ENCODE assay signal across 8 cellular contexts in the genomic region with DNA sequence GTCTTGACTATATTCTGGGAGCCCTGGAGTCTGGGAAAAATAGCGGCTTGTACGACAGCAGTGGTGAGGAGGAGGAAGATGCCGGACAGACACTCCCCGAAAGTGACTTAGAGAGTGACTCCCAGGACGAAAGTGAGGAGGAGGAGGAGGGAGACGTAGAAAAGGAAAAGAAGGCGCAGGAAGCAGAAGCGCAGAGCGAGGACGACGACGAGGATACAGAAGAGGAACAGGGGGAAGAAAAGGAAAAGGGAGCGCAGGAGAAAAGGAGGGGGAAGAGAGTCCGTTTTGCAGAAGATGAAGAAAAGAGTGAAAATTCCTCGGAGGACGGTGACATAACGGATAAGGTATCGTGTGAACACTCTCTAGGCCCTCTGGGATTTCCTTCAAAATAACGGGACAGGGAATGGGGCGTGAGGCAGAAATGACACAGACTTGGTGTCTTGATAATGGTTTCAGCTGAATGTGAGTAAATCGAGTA. TPM values are rescaled to one million over a fixed set of nuclear protein-coding genes. Genes with fewer than 3 reads are reported as not detected.
DNase-seq lines count a peak whose midpoint lies in the region; ATAC-seq and TF ChIP-seq lines count a peak whose summit lies in the region.

No MANE protein-coding gene starts in this region.

- no peak overlapping the region for H3K27ac ChIP-seq in left ventricle myocardium inferior (replicated peaks)
- peak overlapping the region in 1 of 2 donors; percentile 54 for H3K27ac ChIP-seq in tibial artery

- H3K27ac Mint-ChIP-seq in activated T-helper 2 cell treated with anti-CD3 and anti-CD28 coated beads, Interferon-gamma antibody, Interleukin-2, Interleukin-4, amounts not matched to agents 10 μg/mL and 5 μg/mL and 100 μg/mL, durations not matched to agents 14 hours and 24 hours and 36 hours, result peak overlapping the region; percentile 89

- H3K27me3 ChIP-seq in left ventricle myocardium inferior (ENCODE audit: low read depth), result peaks cover 15% of the 10 kb centered on the region
- no peaks in the 10 kb centered on the region for H3K27me3 ChIP-seq in kidney epithelial cell (ENCODE audit: control insufficient read depth, insufficient read depth, low read length)
- peaks cover 0 to 8% of the 10 kb centered on the region in 2 donors for H3K27me3 ChIP-seq in tibial artery

- H3K4me3 ChIP-seq in left ventricle myocardium inferior (peak overlapping the region; percentile 89), kidney epithelial cell (ENCODE audit: low read depth, low read length) (peak overlapping the region; percentile 75), tibial artery (peak overlapping the region; percentile 96 to 98)

- no peak for ATAC-seq in left ventricle myocardium superior
- ATAC-seq in HG03196 (IDR thresholded peaks at IDR 0.05; ENCODE audit: unreplicated experiment), result no peak
- no peak for ATAC-seq in HG03159 (IDR thresholded peaks at IDR 0.05; ENCODE audit: unreplicated experiment)

- no peaks in the 10 kb centered on the region for H3K9me3 Mint-ChIP-seq in activated T-helper 2 cell treated with anti-CD3 and anti-CD28 coated beads, Interferon-gamma antibody, Interleukin-2, Interleukin-4, amounts not matched to agents 10 μg/mL and 5 μg/mL and 100 μg/mL, durations not matched to agents 14 hours and 24 hours and 36 hours

- peaks cover 34% of the 10 kb centered on the region for H3K4me1 ChIP-seq in left ventricle myocardium inferior
- H3K4me1 ChIP-seq in tibial artery, result peaks cover 0 to 31% (median 24%) of the 10 kb centered on the region in 4 donors

- peaks cover 14% of the 10 kb centered on the region for H3K27me3 Mint-ChIP-seq in activated T-helper 2 cell treated with anti-CD3 and anti-CD28 coated beads, Interferon-gamma antibody, Interleukin-2, Interleukin-4, amounts not matched to agents 10 μg/mL and 5 μg/mL and 100 μg/mL, durations not matched to agents 14 hours and 24 hours and 36 hours (ENCODE audit: low read depth)

- TF ChIP-seq CTCF in left ventricle myocardium inferior (IDR thresholded peaks at IDR 0.05; ENCODE audit: borderline replicate concordance), result no peak
- no peak for TF ChIP-seq CTCF in kidney epithelial cell (IDR thresholded peaks at IDR 0.05; ENCODE audit: insufficient read depth, low read length, poor library complexity, severe bottlenecking)
- no peak for TF ChIP-seq CTCF in tibial artery (IDR thresholded peaks at IDR 0.05)

- H3K9me3 ChIP-seq in left ventricle myocardium inferior (replicated peaks) (no peaks in the 10 kb centered on the region), tibial artery (no peaks in the 10 kb centered on the region)

- H3K36me3 ChIP-seq in left ventricle myocardium inferior, result peaks cover 31% of the 10 kb centered on the region
- H3K36me3 ChIP-seq in kidney epithelial cell (ENCODE audit: control insufficient read depth, insufficient read depth, low read length), result no peaks in the 10 kb centered on the region
- H3K36me3 ChIP-seq in tibial artery, result peaks cover 31 to 33% (median 32%) of the 10 kb centered on the region in 3 donors

- peaks cover 24% of the 10 kb centered on the region for H3K4me1 Mint-ChIP-seq in activated T-helper 2 cell treated with anti-CD3 and anti-CD28 coated beads, Interferon-gamma antibody, Interleukin-2, Interleukin-4, amounts not matched to agents 10 μg/mL and 5 μg/mL and 100 μg/mL, durations not matched to agents 14 hours and 24 hours and 36 hours (ENCODE audit: low read depth)

- peaks cover 48% of the 10 kb centered on the region for H3K36me3 Mint-ChIP-seq in activated T-helper 2 cell treated with anti-CD3 and anti-CD28 coated beads, Interferon-gamma antibody, Interleukin-2, Interleukin-4, amounts not matched to agents 10 μg/mL and 5 μg/mL and 100 μg/mL, durations not matched to agents 14 hours and 24 hours and 36 hours (ENCODE audit: low read depth)

- peak overlapping the region; percentile 92 for H3K4me3 Mint-ChIP-seq in activated T-helper 2 cell treated with anti-CD3 and anti-CD28 coated beads, Interferon-gamma antibody, Interleukin-2, Interleukin-4, amounts not matched to agents 10 μg/mL and 5 μg/mL and 100 μg/mL, durations not matched to agents 14 hours and 24 hours and 36 hours (ENCODE audit: low read depth)

- intact Hi-C loops in left ventricle myocardium inferior (cut with micrococcal nuclease) (no loop called here), left ventricle myocardium superior (cut with micrococcal nuclease) (no loop called here), tibial artery (cut with DNase I; ENCODE audit: low total_unique reads) (no loop called here)
- intact Hi-C loops in activated T-helper 2 cell treated with anti-CD3 and anti-CD28 coated beads, Interferon-gamma antibody, Interleukin-2, Interleukin-4, amounts not matched to agents 10 μg/mL and 5 μg/mL and 100 μg/mL, durations not matched to agents 14 hours and 24 hours and 36 hours (cut with micrococcal nuclease), result no loop called here

- no peak for DNase-seq in left ventricle myocardium inferior
- no peak for DNase-seq in left ventricle myocardium superior
- no peak for DNase-seq in activated T-helper 2 cell treated with anti-CD3 and anti-CD28 coated beads, Interferon-gamma antibody, Interleukin-2, Interleukin-4, amounts not matched to agents 10 μg/mL and 5 μg/mL and 100 μg/mL, durations not matched to agents 14 hours and 24 hours and 36 hours (ENCODE audit: low spot score)
- DNase-seq in kidney epithelial cell (ENCODE audit: low read depth), result no peak
- no peak for DNase-seq in tibial artery
- DNase-seq in AG20443 (ENCODE audit: low spot score), result no peak

RNA-seq across cellular contexts. Expression of a gene that starts 0.9 kb away (rescaled TPM):
- 10.5 TPM for total RNA-seq in left ventricle myocardium inferior
- total RNA-seq in left ventricle myocardium superior, result 7.8 TPM
- 46.7 and 47.2 TPM in 2 replicates for total RNA-seq in activated T-helper 2 cell treated with anti-CD3 and anti-CD28 coated beads, Interferon-gamma antibody, Interleukin-2, Interleukin-4, amounts not matched to agents 10 μg/mL and 5 μg/mL and 100 μg/mL, durations not matched to agents 14 hours and 24 hours and 36 hours
- total RNA-seq in kidney epithelial cell, result 15.9 and 17.7 TPM in 2 replicates

RNA-seq across cellular contexts. Expression of a gene that starts 57.4 kb away (rescaled TPM):
- 37.6 TPM for total RNA-seq in left ventricle myocardium inferior
- 44.5 TPM for total RNA-seq in left ventricle myocardium superior
- total RNA-seq in activated T-helper 2 cell treated with anti-CD3 and anti-CD28 coated beads, Interferon-gamma antibody, Interleukin-2, Interleukin-4, amounts not matched to agents 10 μg/mL and 5 μg/mL and 100 μg/mL, durations not matched to agents 14 hours and 24 hours and 36 hours, result 60.5 and 61.7 TPM in 2 replicates
- total RNA-seq in kidney epithelial cell, result 47.3 and 48.7 TPM in 2 replicates
